ENCODE assay signal across 9 cellular contexts in the genomic region with DNA sequence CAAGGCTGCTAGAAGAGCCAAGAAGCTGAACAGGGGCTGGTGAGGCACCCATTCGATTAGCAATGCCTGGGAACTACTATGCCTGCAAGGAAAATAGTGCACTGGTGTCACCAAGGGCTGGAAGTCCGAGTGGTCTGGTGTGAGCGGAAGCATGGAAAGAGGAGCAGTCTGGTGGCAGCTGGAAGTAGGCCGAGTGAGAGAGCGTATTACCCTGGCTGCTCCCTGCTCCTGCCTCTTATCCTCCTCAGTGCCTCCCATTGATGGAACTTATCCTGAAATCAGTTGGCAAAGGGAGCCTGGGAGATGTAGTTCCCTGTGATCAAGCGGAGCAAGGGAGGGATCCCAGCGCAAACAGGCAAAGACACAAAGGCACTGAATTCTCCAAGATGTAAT. TPM values are rescaled to one million over a fixed set of nuclear protein-coding genes. Genes with fewer than 3 reads are reported as not detected.
DNase-seq lines count a peak whose midpoint lies in the region; ATAC-seq and TF ChIP-seq lines count a peak whose summit lies in the region.
"Had no signal": no experiment of that assay in that cellular context is flagged by ENCODE, and none has a peak within 500 bp of the region (broad histone marks: within the 10 kb centered on the region; RNA-seq: fewer than 3 reads in every experiment).

No MANE protein-coding gene starts in this region.

- peaks cover 17% of the 10 kb centered on the region for H3K36me3 Mint-ChIP-seq in activated naive CD4-positive, alpha-beta T cell treated with anti-CD3 and anti-CD28 coated beads, Interleukin-2, amount 50 U/mL, for 24 hours
- peaks cover 24 to 61% of the 10 kb centered on the region in 2 donors for H3K36me3 Mint-ChIP-seq in activated naive CD4-positive, alpha-beta T cell treated with anti-CD3 and anti-CD28 coated beads, Interleukin-2, amount 50 U/mL, for 72 hours

- TF ChIP-seq RAD21 in liver (IDR thresholded peaks at IDR 0.05) = no peak

- intact Hi-C loops in upper lobe of right lung (cut with DNase I) = no loop called here

- no peak for DNase-seq in activated naive CD4-positive, alpha-beta T cell treated with Interleukin-2 at 50 U/mL for 16 hours
- no peak for DNase-seq in activated naive CD4-positive, alpha-beta T cell treated with anti-CD3 and anti-CD28 coated beads, Interleukin-2, amount 50 U/mL, for 72 hours (ENCODE audit: low spot score in 2 of 2)
- DNase-seq in upper lobe of right lung (no peak), NOMO-1 treated with dmso at 0.1 percent for 144 hours (lab: John Stamatoyannopoulos, UW; ENCODE audit: unreplicated experiment) (no peak), DMS114 treated with DMSO at 0.1 percent for 48 hours (lab: John Stamatoyannopoulos, UW; ENCODE audit: unreplicated experiment) (no peak)
- DNase-seq: T-helper 9 cell had no signal

- 27% methylated on average over 7 of the region's 7 CpGs for WGBS in liver

- no peak for ATAC-seq in activated naive CD4-positive, alpha-beta T cell treated with anti-CD3 and anti-CD28 coated beads, Interleukin-2, amount 50 U/mL, for 72 hours
- ATAC-seq in upper lobe of right lung (no peak), HG03025 (IDR thresholded peaks at IDR 0.05; ENCODE audit: low FRiP score, unreplicated experiment) (no peak)

- H3K4me1 ChIP-seq in liver (ENCODE audit: control insufficient read depth in 4 of 4, insufficient read depth in 4 of 4, low read length in 3 of 4) (peaks cover 22 to 69% (median 60%) of the 10 kb centered on the region in 4 donors), upper lobe of right lung (peaks cover 74% of the 10 kb centered on the region)

- H3K9me3 ChIP-seq in liver (ENCODE audit: control insufficient read depth in 4 of 4, low read length in 3 of 4) = no peaks in the 10 kb centered on the region
- no peaks in the 10 kb centered on the region for H3K9me3 ChIP-seq in upper lobe of right lung

- peak overlapping the region; percentile 99 for H3K27ac Mint-ChIP-seq in activated naive CD4-positive, alpha-beta T cell treated with anti-CD3 and anti-CD28 coated beads, Interleukin-2, amount 50 U/mL, for 24 hours
- H3K27ac Mint-ChIP-seq in activated naive CD4-positive, alpha-beta T cell treated with anti-CD3 and anti-CD28 coated beads, Interleukin-2, amount 50 U/mL, for 72 hours = peak overlapping the region; percentile 99 to 100

- H3K4me3 Mint-ChIP-seq in activated naive CD4-positive, alpha-beta T cell treated with anti-CD3 and anti-CD28 coated beads, Interleukin-2, amount 50 U/mL, for 24 hours = peak overlapping the region; percentile 91

- TF ChIP-seq CTCF in liver (IDR thresholded peaks at IDR 0.05; ENCODE audit: low read depth, low read length, missing input control) (no peak), upper lobe of right lung (IDR thresholded peaks at IDR 0.05) (no peak)

- H3K4me3 ChIP-seq in liver (ENCODE audit: low read depth in 1 of 3, low read length in 3 of 3) (peak overlapping the region in 1 of 3 donors; percentile 13), upper lobe of right lung (no peak overlapping the region)

- H3K9ac ChIP-seq in liver (ENCODE audit: low read depth in 1 of 2, low read length in 2 of 2) = peak overlapping the region in 1 of 2 donors; percentile 86

- H3K27ac ChIP-seq in liver (ENCODE audit: low read depth in 1 of 2, low read length in 2 of 2) (peak overlapping the region; percentile 59 to 71), upper lobe of right lung (peak overlapping the region; percentile 83)

- H3K36me3 ChIP-seq in liver (ENCODE audit: control insufficient read depth in 4 of 4, insufficient read depth in 3 of 4, low read depth in 1 of 4, low read length in 3 of 4) (no peaks in the 10 kb centered on the region), upper lobe of right lung (no peaks in the 10 kb centered on the region)

- no peaks in the 10 kb centered on the region for H3K9me3 Mint-ChIP-seq in activated naive CD4-positive, alpha-beta T cell treated with anti-CD3 and anti-CD28 coated beads, Interleukin-2, amount 50 U/mL, for 24 hours
- no peaks in the 10 kb centered on the region for H3K9me3 Mint-ChIP-seq in activated naive CD4-positive, alpha-beta T cell treated with anti-CD3 and anti-CD28 coated beads, Interleukin-2, amount 50 U/mL, for 72 hours

- H3K27me3 ChIP-seq in liver (ENCODE audit: control insufficient read depth in 4 of 4, insufficient read depth in 4 of 4, low read length in 3 of 4) = no peaks in the 10 kb centered on the region
- no peaks in the 10 kb centered on the region for H3K27me3 ChIP-seq in upper lobe of right lung

- H3K4me1 Mint-ChIP-seq in activated naive CD4-positive, alpha-beta T cell treated with anti-CD3 and anti-CD28 coated beads, Interleukin-2, amount 50 U/mL, for 24 hours = peaks cover 90% of the 10 kb centered on the region

- no peaks in the 10 kb centered on the region for H3K27me3 Mint-ChIP-seq in activated naive CD4-positive, alpha-beta T cell treated with anti-CD3 and anti-CD28 coated beads, Interleukin-2, amount 50 U/mL, for 24 hours

TF ChIP-seq in liver, 16 proteins besides CTCF, POLR2A, EP300 and RAD21:
- TF ChIP-seq HNF4G (IDR thresholded peaks at IDR 0.05) (no peak), YY1 (IDR thresholded peaks at IDR 0.05) (peak; percentile 63), RXRA (IDR thresholded peaks at IDR 0.05) (peak in 1 of 2 donors; percentile 15), MAX (IDR thresholded peaks at IDR 0.05) (no peak)

RNA-seq across cellular contexts. Expression of gene SMAP2, which starts 9.6 kb away (rescaled TPM):
- total RNA-seq in activated naive CD4-positive, alpha-beta T cell treated with anti-CD3 and anti-CD28 coated beads, Interleukin-2, amount 50 U/mL, for 72 hours = 100 to 1,000 TPM; 229 to 299 TPM
- total RNA-seq in liver = 10 to 100 TPM; 20.0 to 36.8 TPM
- polyA plus RNA-seq in liver = 10 to 100 TPM; 25.5 to 34.1 TPM
- 55.3 TPM for total RNA-seq in upper lobe of right lung
